ENCODE assay signal across 13 cellular contexts in the genomic region with DNA sequence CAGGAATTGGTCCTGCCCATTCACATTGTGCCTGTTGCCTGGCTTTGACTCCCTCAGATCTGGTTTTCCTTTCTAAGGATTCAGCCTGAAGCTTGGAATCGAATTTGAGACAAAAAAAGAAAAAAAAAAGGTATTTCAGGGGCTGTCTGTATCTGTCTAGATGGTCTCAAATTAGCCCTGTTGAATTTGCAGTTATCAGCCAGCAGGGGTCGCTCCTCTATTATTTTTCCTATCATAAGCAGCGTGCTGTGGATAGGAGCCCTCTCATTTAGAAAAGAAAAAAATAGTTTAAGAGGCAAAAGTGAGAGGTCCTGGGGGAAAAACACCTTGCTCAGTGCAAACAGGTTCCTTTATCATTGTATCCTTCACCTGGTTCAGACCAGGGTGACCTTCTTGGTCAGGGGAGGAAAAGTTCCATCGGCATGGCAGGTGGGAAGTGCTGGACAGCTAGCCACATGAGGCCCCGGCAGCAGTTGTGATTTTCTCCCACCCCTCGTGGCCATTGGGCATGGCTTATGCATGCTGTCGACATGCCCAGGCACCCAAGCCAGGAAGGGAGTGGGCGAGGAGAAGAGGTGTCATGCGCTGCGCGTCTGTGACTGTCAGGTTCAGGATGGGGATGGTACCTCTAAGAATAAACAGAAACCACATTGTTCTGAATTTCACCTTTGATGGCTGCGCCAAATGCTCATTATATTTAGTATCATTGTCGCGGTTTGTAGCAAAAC. TPM values are rescaled to one million over a fixed set of nuclear protein-coding genes. Genes with fewer than 3 reads are reported as not detected.
A peak's percentile ranks its signal among the peaks of the same experiment; 100 is the strongest.
DNase-seq lines count a peak whose midpoint lies in the region; ATAC-seq, FAIRE-seq and TF ChIP-seq lines count a peak whose summit lies in the region.
"Had no signal": no experiment of that assay in that cellular context is flagged by ENCODE, and none has a peak within 500 bp of the region (broad histone marks: within the 10 kb centered on the region; RNA-seq: fewer than 3 reads in every experiment).

No MANE protein-coding gene starts in this region.

- no peak for ATAC-seq in GM21515 (IDR thresholded peaks at IDR 0.05; ENCODE audit: unreplicated experiment)
- ATAC-seq: heart right ventricle had no signal

- dilution Hi-C loops in keratinocyte (cut with MboI; ENCODE audit: extremely low pct_ligation_motif_present, low sequenced_read_pairs), result no loop called here

- TF ChIP-seq CTCF in BJ (IDR thresholded peaks at IDR 0.05; ENCODE audit: insufficient read depth, low read depth, low read length) (peak; percentile 48), HL-60 (IDR thresholded peaks at IDR 0.05; ENCODE audit: insufficient read depth, low read length) (peak; percentile 2), keratinocyte (optimal IDR thresholded peaks at IDR 0.05 in 1 of 3, IDR thresholded peaks at IDR 0.05 in 1 of 3, conservative IDR thresholded peaks at IDR 0.05 in 1 of 3; ENCODE audit: extremely low read depth in 1 of 3, insufficient read depth in 2 of 3, low read length in 3 of 3) (peak; percentile 15 to 54 (median 45)), vagina (IDR thresholded peaks at IDR 0.05) (no peak)

- H3K4me3 ChIP-seq in BJ (ENCODE audit: low read depth, low read length) (no peak overlapping the region), HL-60 (replicated peaks; ENCODE audit: insufficient read depth, low read length) (no peak overlapping the region), keratinocyte (ENCODE audit: control insufficient read depth in 2 of 3, extremely low read depth in 1 of 3, insufficient read depth in 2 of 3, low read depth in 1 of 3, low read length in 3 of 3) (no peak overlapping the region), vagina (no peak overlapping the region)
- H3K4me3 ChIP-seq: heart right ventricle had no signal

- H3K27me3 ChIP-seq in BJ (ENCODE audit: control insufficient read depth, insufficient read depth, low read length) (no peaks in the 10 kb centered on the region; the same call in 1 of the 2 replicates), HL-60 (ENCODE audit: insufficient read depth, poor library complexity, severe bottlenecking) (no peaks in the 10 kb centered on the region), keratinocyte (ENCODE audit: control insufficient read depth, extremely low read depth, insufficient read depth, low read length) (no peaks in the 10 kb centered on the region), vagina (no peaks in the 10 kb centered on the region)
- H3K27me3 ChIP-seq: heart right ventricle had no signal

- TF ChIP-seq POLR2A in vagina (IDR thresholded peaks at IDR 0.05), result no peak

- no peaks in the 10 kb centered on the region for H3K79me2 ChIP-seq in keratinocyte (ENCODE audit: control insufficient read depth, insufficient read depth, low read length)

- no peaks in the 10 kb centered on the region for H3K9me1 ChIP-seq in keratinocyte (ENCODE audit: control insufficient read depth, extremely low read depth, insufficient read depth, low read length)

- no peak for DNase-seq in BJ (ENCODE audit: low read depth)
- DNase-seq in HL-60 (ENCODE audit: low read depth in 1 of 2, low spot score in 1 of 2), result no peak
- DNase-seq in astrocyte of the hippocampus (ENCODE audit: low read depth, low spot score), result peak; percentile 9
- DNase-seq in keratinocyte (ENCODE audit: low read depth, low spot score), result no peak
- DNase-seq in activated CD4-positive, alpha-beta T cell treated with anti-CD3 and anti-CD28 coated beads, Interleukin-2, amount 50 U/mL, for 48 hours, result no peak
- no peak for DNase-seq in stimulated activated CD4-positive, alpha-beta T cell treated with anti-CD3 and anti-CD28 coated beads, Interleukin-1b, Interleukin-23, amount 100 ng/mL, for 48 hours
- DNase-seq in vagina (ENCODE audit: extremely low spot score in 2 of 2), result no peak
- DNase-seq: activated T-cell treated with anti-CD3 and anti-CD28 coated beads, Interleukin-2, amount 50 U/mL, for 1 hour; DMS153; heart right ventricle; NCI-H1092 treated with DMSO at 0.1 percent for 48 hours; T1000 had no signal

- no peaks in the 10 kb centered on the region for H3K36me3 ChIP-seq in BJ (ENCODE audit: control insufficient read depth, insufficient read depth, low read length)
- H3K36me3 ChIP-seq in keratinocyte (ENCODE audit: control insufficient read depth in 2 of 2, extremely low read depth in 1 of 2, insufficient read depth in 2 of 2, low read length in 2 of 2), result no peaks in the 10 kb centered on the region
- H3K36me3 ChIP-seq in vagina, result no peaks in the 10 kb centered on the region
- H3K36me3 ChIP-seq: heart right ventricle had no signal

- POLR2A ChIA-PET in BJ (lab: Charles Lee), result interaction anchor here (0.6 kb wide), 1 partner anchor 247 kb away, joined by 3 read pairs; no protein-coding TSS in a partner anchor

- FAIRE-seq in keratinocyte (lab: Jason Lieb, UNC), result no peak

- H3K9me3 ChIP-seq in keratinocyte (ENCODE audit: control insufficient read depth, low read depth, low read length), result peaks cover 2% of the 10 kb centered on the region
- no peaks in the 10 kb centered on the region for H3K9me3 ChIP-seq in vagina

- H2AFZ ChIP-seq in keratinocyte (ENCODE audit: control insufficient read depth, low read length), result no peak overlapping the region

- H3K4me2 ChIP-seq in keratinocyte (ENCODE audit: control insufficient read depth, extremely low read depth, insufficient read depth, low read depth, low read length), result no peak overlapping the region

- no peaks in the 10 kb centered on the region for H4K20me1 ChIP-seq in keratinocyte (ENCODE audit: control insufficient read depth, extremely low read depth, insufficient read depth, low read length)

- intact Hi-C loops in vagina (cut with DNase I), result no loop called here

- H3K27ac ChIP-seq in HL-60 (replicated peaks) (no peak overlapping the region), keratinocyte (ENCODE audit: control insufficient read depth, insufficient read depth, low read length) (no peak overlapping the region), vagina (no peak overlapping the region)
- H3K27ac ChIP-seq: heart right ventricle had no signal

- H3K4me1 ChIP-seq in keratinocyte (ENCODE audit: control insufficient read depth, extremely low read depth, insufficient read depth, low read length), result no peaks in the 10 kb centered on the region
- no peaks in the 10 kb centered on the region for H3K4me1 ChIP-seq in vagina
- H3K4me1 ChIP-seq: heart right ventricle had no signal

- CTCF ChIA-PET in BJ (lab: Yijun Ruan, JAX), result interaction anchor here (5.0 kb wide), 1 partner anchor 247 kb away, joined by 44 read pairs; no protein-coding TSS in a partner anchor

- no peak overlapping the region for H3K9ac ChIP-seq in keratinocyte (ENCODE audit: control insufficient read depth, extremely low read depth, insufficient read depth, low read length)

RNA-seq across cellular contexts. Expression of a gene that starts 13.1 kb away (rescaled TPM):
- polyA plus RNA-seq in BJ (2011; rRNA removed) (not detected in 2 replicates), keratinocyte (not detected in 3 replicates)
- polyA minus RNA-seq in BJ (2011; rRNA and poly(A)+ RNA removed), result not detected in 2 replicates
- not detected for polyA plus RNA-seq in keratinocyte (2011; ENCODE audit: low read depth)
- polyA plus RNA-seq in keratinocyte (2011; cell fraction: cytosol; rRNA removed), result not detected in 2 replicates
- polyA plus RNA-seq in keratinocyte (2011; cell fraction: nucleus; rRNA removed), result not detected in 2 replicates
- polyA plus RNA-seq in keratinocyte (2012; ENCODE audit: low replicate concordance), result not detected in 2 replicates
- not detected in 3 replicates for polyA minus RNA-seq in keratinocyte
- not detected for polyA minus RNA-seq in keratinocyte (2011; cell fraction: cytosol; rRNA and poly(A)+ RNA removed)
- not detected in 2 replicates for polyA minus RNA-seq in keratinocyte (2011; cell fraction: nucleus; rRNA and poly(A)+ RNA removed)
- total RNA-seq in vagina, result not detected
- total RNA-seq: heart right ventricle had no signal
- polyA plus RNA-seq: heart right ventricle had no signal

Comparison
In these comparisons a context has a peak if more than half of its experiments do, and no peak if none do; other contexts are left out.
1. CTCF ChIP-seq: peak in BJ (single experiment), HL-60 (single experiment) and keratinocyte (3 of 3); none in vagina (0 of 3).